In genomic region chr5:10695055-10695649, GRCh38 we compare ENCODE assay signal across 8 cellular contexts.
DNase-seq lines count a peak whose midpoint lies in the region; ATAC-seq and TF ChIP-seq lines count a peak whose summit lies in the region.

No MANE protein-coding gene starts in this region.

- no peak overlapping the region for H3K4me2 ChIP-seq in parathyroid adenoma (ENCODE audit: low read length)

- H3K9ac ChIP-seq in parathyroid adenoma: no peak overlapping the region

- H2AFZ ChIP-seq in parathyroid adenoma: peak overlapping the region; percentile 2

- H3K9me3 Mint-ChIP-seq in WTC11: no peaks in the 10 kb centered on the region

- no peak overlapping the region for H3K27ac ChIP-seq in parathyroid adenoma

- TF ChIP-seq CTCF in WTC11 (IDR thresholded peaks at IDR 0.05): peak; percentile 20; the same call in 1 of the 2 replicates
- TF ChIP-seq CTCF in parathyroid adenoma (IDR thresholded peaks at IDR 0.05): peak; percentile 82

- no peaks in the 10 kb centered on the region for H3K36me3 ChIP-seq in parathyroid adenoma (ENCODE audit: control insufficient read depth, insufficient read depth, low read length)

- H3K27ac Mint-ChIP-seq in WTC11: no peak overlapping the region

- peaks cover 2% of the 10 kb centered on the region for H3K4me1 ChIP-seq in parathyroid adenoma

- intact Hi-C loops in Right ventricle myocardium inferior (cut with DNase I): loop anchor here (2.0 to 10.0 kb wide), 6 partner anchors 108 to 790 kb away; no protein-coding TSS in a partner anchor

- H3K4me3 ChIP-seq in parathyroid adenoma (ENCODE audit: low read depth, low read length): no peak overlapping the region

- H3K36me3 Mint-ChIP-seq in WTC11: no peaks in the 10 kb centered on the region

- POLR2A ChIA-PET in WTC11 (lab: Charles Lee): interaction anchor here (0.6 kb wide), 1 partner anchor 1105 kb away, joined by 4 read pairs; no protein-coding TSS in a partner anchor

- H3K4me3 Mint-ChIP-seq in WTC11: no peak overlapping the region

- CTCF ChIA-PET in WTC11 (lab: Charles Lee): interaction anchor here (0.6 to 2.1 kb wide), 15 partner anchors 10 to 488 kb away, joined by 3 to 11 read pairs (median 4); no protein-coding TSS in a partner anchor

- ATAC-seq in HG02623 (IDR thresholded peaks at IDR 0.05; ENCODE audit: unreplicated experiment): peak; percentile 36
- ATAC-seq in WTC11: peak; percentile 93
- ATAC-seq in Right ventricle myocardium inferior: peak; percentile 85

- H3K27me3 Mint-ChIP-seq in WTC11 (ENCODE audit: low read depth): no peaks in the 10 kb centered on the region

- H3K9me3 ChIP-seq in parathyroid adenoma (ENCODE audit: control insufficient read depth, low read length): no peaks in the 10 kb centered on the region

- peaks cover 24% of the 10 kb centered on the region for H3K4me1 Mint-ChIP-seq in WTC11

- peaks cover 10% of the 10 kb centered on the region for H3K79me2 ChIP-seq in parathyroid adenoma

- DNase-seq in stimulated activated CD4-positive, alpha-beta T cell treated with anti-CD3 and anti-CD28 coated beads, Interleukin-12 subunit alpha, Interleukin-12 subunit beta, amount 100 ng/mL, for 4 hours: peak; percentile 7
- DNase-seq in stimulated activated CD4-positive, alpha-beta T cell treated with anti-CD3 and anti-CD28 coated beads, Interleukin-4, amount 100 ng/mL, for 4 hours: no peak
- peak; percentile 89 to 91 for DNase-seq in NCI-H2081 (lab: John Stamatoyannopoulos, UW)
- DNase-seq in WTC11 (ENCODE audit: low spot score): peak; percentile 67
- peak; percentile 86 for DNase-seq in Right ventricle myocardium inferior (ENCODE audit: missing footprints)
- no peak for DNase-seq in AML-193 (lab: John Stamatoyannopoulos, UW)

- H3K27me3 ChIP-seq in parathyroid adenoma (ENCODE audit: control insufficient read depth, insufficient read depth, low read length): no peaks in the 10 kb centered on the region

TF ChIP-seq in WTC11, 78 proteins besides CTCF, POLR2A, EP300 and RAD21:
- TF ChIP-seq TEAD1 (CRISPR knock-in tag; IDR thresholded peaks at IDR 0.05): no peak
- TF ChIP-seq ZMAT4 (CRISPR knock-in tag; IDR thresholded peaks at IDR 0.05): no peak
- no peak for TF ChIP-seq CREB1 (CRISPR knock-in tag; IDR thresholded peaks at IDR 0.05)
- TF ChIP-seq KAT7 (CRISPR knock-in tag; IDR thresholded peaks at IDR 0.05; ENCODE audit: borderline replicate concordance): no peak
- TF ChIP-seq RORB (CRISPR knock-in tag; IDR thresholded peaks at IDR 0.05): no peak

Comparison
In these comparisons a context has a peak if more than half of its experiments do, and no peak if none do; other contexts are left out.
1. DNase-seq: peak in stimulated activated CD4-positive, alpha-beta T cell treated with anti-CD3 and anti-CD28 coated beads, Interleukin-12 subunit alpha, Interleukin-12 subunit beta, amount 100 ng/mL, for 4 hours (single experiment), NCI-H2081 (2 of 2), WTC11 (single experiment) and Right ventricle myocardium inferior (single experiment); none in stimulated activated CD4-positive, alpha-beta T cell treated with anti-CD3 and anti-CD28 coated beads, Interleukin-4, amount 100 ng/mL, for 4 hours (0 of 2) and AML-193 (0 of 2).
2. ATAC-seq: peak in every context shown above with its lines; median percentile 93 in WTC11; 85 in Right ventricle myocardium inferior; 36 in HG02623.